ENCODE assay signal across 16 cellular contexts in the genomic region with DNA sequence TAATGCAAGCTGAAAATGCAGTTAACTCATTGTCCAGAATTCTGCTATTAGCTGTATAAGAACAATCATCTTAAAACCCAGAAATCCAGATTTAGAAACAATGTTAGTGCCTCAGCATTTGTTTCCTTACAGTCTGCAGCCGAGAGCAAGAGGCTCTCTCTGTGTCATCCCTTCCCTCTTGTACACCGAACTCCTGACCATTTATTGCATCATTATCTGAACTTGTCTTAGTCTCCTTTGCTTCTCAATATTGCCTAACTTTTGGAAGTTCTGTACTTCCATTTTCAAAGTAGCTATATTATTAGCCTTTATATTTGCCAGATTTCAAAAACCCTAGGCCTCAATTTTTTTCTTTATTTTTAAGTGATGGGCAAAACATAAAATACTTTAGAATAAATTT. TPM values are rescaled to one million over a fixed set of nuclear protein-coding genes. Genes with fewer than 3 reads are reported as not detected.
A peak's percentile ranks its signal among the peaks of the same experiment; 100 is the strongest.
DNase-seq lines count a peak whose midpoint lies in the region; ATAC-seq and TF ChIP-seq lines count a peak whose summit lies in the region.
"Had no signal": no experiment of that assay in that cellular context is flagged by ENCODE, and none has a peak within 500 bp of the region (broad histone marks: within the 10 kb centered on the region; RNA-seq: fewer than 3 reads in every experiment).

No MANE protein-coding gene starts in this region.

- intact Hi-C loops in MCF 10A (cut with micrococcal nuclease), result no loop called here
- intact Hi-C loops in mammary epithelial cell (cut with micrococcal nuclease), result no loop called here

- in situ Hi-C loops in mammary epithelial cell (cut with MboI; ENCODE audit: low sequenced_read_pairs in 2 of 2) (no loop called here), HAP-1 (cut with MboI; ENCODE audit: low sequenced_read_pairs) (no loop called here)

- no peaks in the 10 kb centered on the region for H3K4me1 Mint-ChIP-seq in MCF 10A (ENCODE audit: insufficient read depth, unreplicated experiment)
- H3K4me1 Mint-ChIP-seq: activated CD4-positive, alpha-beta T cell treated with anti-CD3 and anti-CD28 coated beads for 36 hours had no signal

- H3K9me3 ChIP-seq in mammary epithelial cell (replicated peaks; ENCODE audit: insufficient read depth, low read length), result no peaks in the 10 kb centered on the region
- H3K9me3 ChIP-seq in upper lobe of left lung, result no peaks in the 10 kb centered on the region
- H3K9me3 ChIP-seq in HAP-1, result peaks cover 3% of the 10 kb centered on the region; the same call in 1 of the 2 replicates

- no peak overlapping the region for H3K9ac ChIP-seq in mammary epithelial cell (ENCODE audit: insufficient read depth, low read length)
- H3K9ac ChIP-seq: BLaER1 treated with 17β-estradiol and CSF1 and Interleukin-3, amounts not matched to agents 10 nM and 100 nM had no signal

- H3K4me2 ChIP-seq in mammary epithelial cell (ENCODE audit: insufficient read depth, low read depth, low read length), result no peak overlapping the region

- POLR2A ChIA-PET in MCF 10A (lab: Yijun Ruan, JAX), result interaction anchor here (1.4 kb wide), 1 partner anchor 17 kb away, joined by 4 read pairs; no protein-coding TSS in a partner anchor

- no peak overlapping the region for H3K4me3 Mint-ChIP-seq in MCF 10A (ENCODE audit: unreplicated experiment)
- H3K4me3 Mint-ChIP-seq: activated CD4-positive, alpha-beta T cell treated with anti-CD3 and anti-CD28 coated beads for 36 hours; activated naive CD8-positive, alpha-beta T cell; HFFc6 had no signal

- no peaks in the 10 kb centered on the region for H4K20me1 ChIP-seq in mammary epithelial cell (ENCODE audit: insufficient read depth, low read length)

- H3K9me3 Mint-ChIP-seq in MCF 10A (ENCODE audit: unreplicated experiment), result peaks cover 7% of the 10 kb centered on the region
- H3K9me3 Mint-ChIP-seq: HFFc6 had no signal

- dilution Hi-C loops in mammary epithelial cell (cut with HindIII; ENCODE audit: low sequenced_read_pairs), result no loop called here

- H3K27ac ChIP-seq in mammary epithelial cell (ENCODE audit: insufficient read depth, low read depth, low read length), result no peak overlapping the region
- peak overlapping the region in 2 of 4 donors; percentile 27 to 56 for H3K27ac ChIP-seq in upper lobe of left lung

- H2AFZ ChIP-seq in mammary epithelial cell (ENCODE audit: low read depth, low read length), result no peak overlapping the region

- no peak for TF ChIP-seq CTCF in MCF 10A (IDR thresholded peaks at IDR 0.05; ENCODE audit: unreplicated experiment)
- no peak for TF ChIP-seq CTCF in mammary epithelial cell (conservative IDR thresholded peaks at IDR 0.05 in 1 of 2, IDR thresholded peaks at IDR 0.05 in 1 of 2; ENCODE audit: extremely low read depth in 1 of 2, insufficient read depth in 1 of 2, low read depth in 1 of 2, low read length in 2 of 2)
- TF ChIP-seq CTCF in fibroblast of villous mesenchyme (IDR thresholded peaks at IDR 0.05; ENCODE audit: insufficient read depth, low read depth, low read length), result no peak
- TF ChIP-seq CTCF in upper lobe of left lung (IDR thresholded peaks at IDR 0.05), result no peak

- H3K4me1 ChIP-seq in mammary epithelial cell (ENCODE audit: insufficient read depth, low read length) (no peaks in the 10 kb centered on the region), upper lobe of left lung (peaks cover 0 to 4% (median 0%) of the 10 kb centered on the region in 4 donors), HAP-1 (no peaks in the 10 kb centered on the region)

- ATAC-seq in upper lobe of left lung (ENCODE audit: low FRiP score in 2 of 2) (peak; percentile 46 to 78), GM19463 (IDR thresholded peaks at IDR 0.05; ENCODE audit: unreplicated experiment) (no peak)
- ATAC-seq: activated CD4-positive, alpha-beta T cell treated with anti-CD3 and anti-CD28 coated beads for 36 hours had no signal

- CTCF ChIA-PET in MCF 10A (lab: Yijun Ruan, JAX) (interaction anchor here (1.0 to 1.5 kb wide), 2 partner anchors 25 to 133 kb away, joined by 3 to 5 read pairs; no protein-coding TSS in a partner anchor), mammary epithelial cell (lab: Charles Lee; ENCODE audit: low non-redundant PET) (no interaction called here)

- WGBS in mammary epithelial cell (ENCODE audit: low coverage, missing lambda C conversion rate), result 97% methylated on average over 2 of the region's 2 CpGs
- WGBS in upper lobe of left lung, 2 donors, result 67 to 70% methylated on average over 2 of the region's 2 CpGs

- peaks cover 25% of the 10 kb centered on the region for H3K36me3 Mint-ChIP-seq in MCF 10A (ENCODE audit: insufficient read depth, unreplicated experiment)

- BruUV-seq in MCF 10A (replicated peaks; lab: Mats Ljungman, UMichigan) (no TSS peak), mammary epithelial cell (replicated peaks; lab: Mats Ljungman, UMichigan) (no TSS peak)

- H3K36me3 ChIP-seq in mammary epithelial cell (ENCODE audit: insufficient read depth, low read length), result no peaks in the 10 kb centered on the region
- peaks cover 0 to 54% (median 2%) of the 10 kb centered on the region in 4 donors for H3K36me3 ChIP-seq in upper lobe of left lung
- peaks cover 35% of the 10 kb centered on the region for H3K36me3 ChIP-seq in HAP-1 (replicated peaks)

- H3K79me2 ChIP-seq in mammary epithelial cell (ENCODE audit: insufficient read depth, low read length), result no peaks in the 10 kb centered on the region

- TF ChIP-seq POLR2A in upper lobe of left lung (IDR thresholded peaks at IDR 0.05), result no peak

- H3K4me3 ChIP-seq in mammary epithelial cell (replicated peaks in 1 of 3; ENCODE audit: insufficient read depth in 1 of 3, low read depth in 2 of 3, low read length in 3 of 3), result no peak overlapping the region
- H3K4me3 ChIP-seq in fibroblast of villous mesenchyme (ENCODE audit: low read depth, low read length), result no peak overlapping the region
- H3K4me3 ChIP-seq in upper lobe of left lung, result no peak overlapping the region
- no peak overlapping the region for H3K4me3 ChIP-seq in HAP-1
- H3K4me3 ChIP-seq: BLaER1 treated with 17β-estradiol and CSF1 and Interleukin-3, amounts not matched to agents 10 nM and 100 nM had no signal

- no peak overlapping the region for H3K27ac Mint-ChIP-seq in MCF 10A (ENCODE audit: low read depth, unreplicated experiment)
- H3K27ac Mint-ChIP-seq: activated CD4-positive, alpha-beta T cell treated with anti-CD3 and anti-CD28 coated beads for 36 hours; activated naive CD8-positive, alpha-beta T cell; HFFc6; progenitor cell of endocrine pancreas had no signal

- DNase-seq in MCF 10A (ENCODE audit: unreplicated experiment), result peak; percentile 11
- no peak for DNase-seq in mammary epithelial cell
- DNase-seq in SKM-1 (lab: John Stamatoyannopoulos, UW; ENCODE audit: unreplicated experiment), result peak; percentile 68
- DNase-seq in fibroblast of villous mesenchyme (ENCODE audit: low read depth), result peak; percentile 68
- DNase-seq in upper lobe of left lung, result no peak
- DNase-seq in HAP-1 (ENCODE audit: low spot score in 2 of 2), result no peak
- DNase-seq in activated CD4-positive, CD25-positive, alpha-beta regulatory T cell treated with anti-CD3 and anti-CD28 coated beads, Interleukin-2, amount 50 U/mL, for 72 hours, result no peak
- DNase-seq: activated CD4-positive, alpha-beta T cell treated with anti-CD3 and anti-CD28 coated beads for 36 hours; HFFc6; Karpas-422; midbrain; NCI-H1436 treated with DMSO at 0.1 percent for 48 hours had no signal

- peak in 1 of 4 donors; percentile 29 for TF ChIP-seq EP300 in upper lobe of left lung (IDR thresholded peaks at IDR 0.05)

- no peaks in the 10 kb centered on the region for H3K27me3 ChIP-seq in mammary epithelial cell (ENCODE audit: insufficient read depth, low read length)
- H3K27me3 ChIP-seq in upper lobe of left lung, result no peaks in the 10 kb centered on the region
- no peaks in the 10 kb centered on the region for H3K27me3 ChIP-seq in HAP-1 (ENCODE audit: low read depth)
- H3K27me3 ChIP-seq: BLaER1 treated with 17β-estradiol and CSF1 and Interleukin-3, amounts not matched to agents 10 nM and 100 nM had no signal

- no peaks in the 10 kb centered on the region for H3K27me3 Mint-ChIP-seq in MCF 10A (ENCODE audit: insufficient read depth, unreplicated experiment)
- H3K27me3 Mint-ChIP-seq: activated CD4-positive, alpha-beta T cell treated with anti-CD3 and anti-CD28 coated beads for 36 hours; activated naive CD8-positive, alpha-beta T cell; progenitor cell of endocrine pancreas had no signal

RNA-seq across cellular contexts. Expression of gene RNASEH2B, which starts 27.1 kb away (rescaled TPM):
- total RNA-seq in MCF 10A (2022), result 41.6 and 53.3 TPM in 2 replicates
- total RNA-seq in mammary epithelial cell, result 10 to 100 TPM; 19.2 to 20.8 TPM
- 16.2 TPM for polyA plus RNA-seq in mammary epithelial cell
- polyA minus RNA-seq in mammary epithelial cell, result 16.0 TPM
- total RNA-seq in fibroblast of villous mesenchyme, result 33.5 and 33.7 TPM in 2 replicates
- 10 to 100 TPM; 22.1 to 60.5 (median 38.8) TPM for total RNA-seq in upper lobe of left lung

Comparison
In these comparisons a context has a peak if more than half of its experiments do, and no peak if none do; other contexts are left out.
1. DNase-seq: peak in MCF 10A (single experiment), SKM-1 (single experiment) and fibroblast of villous mesenchyme (single experiment); none in mammary epithelial cell (single experiment), upper lobe of left lung (0 of 2), HAP-1 (0 of 2) and activated CD4-positive, CD25-positive, alpha-beta regulatory T cell treated with anti-CD3 and anti-CD28 coated beads, Interleukin-2, amount 50 U/mL, for 72 hours (single experiment).